ENCODE assay signal across 19 cellular contexts in the genomic region with DNA sequence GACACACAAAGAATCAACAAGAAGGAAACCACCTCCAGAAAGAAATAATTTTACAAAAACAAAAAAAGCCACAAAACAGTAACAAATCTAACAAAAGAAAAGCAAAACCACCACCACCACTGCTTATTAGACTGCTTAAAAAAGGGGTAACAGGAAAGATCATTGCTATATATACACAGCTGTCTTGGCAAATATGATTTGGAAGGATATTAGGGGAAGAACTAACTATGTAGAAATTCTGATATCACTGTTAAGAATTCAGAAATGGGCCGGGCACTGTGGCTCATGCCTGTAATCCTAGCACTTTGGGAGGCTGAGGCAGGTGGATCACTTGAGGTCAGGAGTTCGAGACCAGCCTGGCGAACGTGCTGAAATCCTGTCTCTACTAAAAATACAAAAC.
"Had no signal": no experiment of that assay in that cellular context is flagged by ENCODE, and none has a peak within 500 bp of the region (broad histone marks: within the 10 kb centered on the region; RNA-seq: fewer than 3 reads in every experiment).

No MANE protein-coding gene starts in this region.

- H3K27me3 Mint-ChIP-seq: stimulated activated naive B cell treated with anti-CD40 and anti-IgM and Interleukin-4, amounts not matched to agents 10 μg/mL and 1 μg/mL and 100 μg/mL, for 72 hours had no signal

- H3K4me3 ChIP-seq: esophagus squamous epithelium, lung, mucosa of descending colon, prostate gland, right lobe of liver, spleen, tibial nerve, vagina had no signal

- H3K9me3 ChIP-seq: esophagus squamous epithelium, mucosa of descending colon, prostate gland, right lobe of liver, spleen, tibial nerve, vagina had no signal

- H3K4me1 ChIP-seq: prostate gland, right lobe of liver had no signal

- H3K4me1 Mint-ChIP-seq: activated CD4-positive, alpha-beta memory T cell treated with anti-CD3 and anti-CD28 coated beads, Interleukin-2, amount 10 ng/mL, durations not matched to agents 7 days and 5 days; activated CD4-positive, alpha-beta T cell treated with anti-CD3 and anti-CD28 coated beads for 36 hours had no signal

- H3K9me3 Mint-ChIP-seq: activated CD4-positive, alpha-beta memory T cell treated with anti-CD3 and anti-CD28 coated beads, Interleukin-2, amount 10 ng/mL, durations not matched to agents 7 days and 5 days; activated naive CD8-positive, alpha-beta T cell treated with anti-CD3 and anti-CD28 coated beads for 36 hours; natural killer cell had no signal

- H3K27me3 ChIP-seq: esophagus squamous epithelium, foreskin keratinocyte, right lobe of liver, spleen, tibial nerve, vagina had no signal

- H3K36me3 Mint-ChIP-seq: activated naive CD8-positive, alpha-beta T cell treated with anti-CD3 and anti-CD28 coated beads for 36 hours; natural killer cell had no signal

- H3K36me3 ChIP-seq: prostate gland, tibial nerve, vagina had no signal

- ATAC-seq: activated CD4-positive, alpha-beta T cell treated with anti-CD3 and anti-CD28 coated beads for 36 hours; foreskin keratinocyte; left colon; mucosa of descending colon; natural killer cell; right lobe of liver; stimulated activated naive B cell treated with anti-CD40 and anti-IgM and Interleukin-4, amounts not matched to agents 10 μg/mL and 1 μg/mL and 100 μg/mL, for 72 hours had no signal

- DNase-seq: activated CD4-positive, alpha-beta memory T cell treated with anti-CD3 and anti-CD28 coated beads, Interleukin-2, amount 10 ng/mL, durations not matched to agents 7 days and 5 days; activated CD4-positive, alpha-beta T cell treated with anti-CD3 and anti-CD28 coated beads for 36 hours; activated gamma-delta T cell treated with Interleukin-2 at 50 U/mL for 16 hours; activated naive CD8-positive, alpha-beta T cell treated with anti-CD3 and anti-CD28 coated beads for 36 hours; activated T-cell treated with anti-CD3 and anti-CD28 coated beads, Interleukin-2, amount 50 U/mL, for 48 hours; esophagus squamous epithelium; foreskin keratinocyte; left colon; mucosa of descending colon; natural killer cell; occipital lobe; right lobe of liver; spleen; stimulated activated CD4-positive, alpha-beta T cell treated with anti-CD3 and anti-CD28 coated beads, Interleukin-1b, Interleukin-23, amount 100 ng/mL, for 48 hours; stimulated activated naive B cell treated with anti-CD40 and anti-IgM and Interleukin-4, amounts not matched to agents 10 μg/mL and 1 μg/mL and 100 μg/mL, for 72 hours had no signal

- H3K27ac ChIP-seq: esophagus squamous epithelium, foreskin keratinocyte, prostate gland, right lobe of liver, spleen, tibial nerve, vagina had no signal

- H3K27ac Mint-ChIP-seq: activated CD4-positive, alpha-beta memory T cell treated with anti-CD3 and anti-CD28 coated beads, Interleukin-2, amount 10 ng/mL, durations not matched to agents 7 days and 5 days; activated CD4-positive, alpha-beta T cell treated with anti-CD3 and anti-CD28 coated beads for 36 hours; activated naive CD8-positive, alpha-beta T cell treated with anti-CD3 and anti-CD28 coated beads for 36 hours; natural killer cell; stimulated activated naive B cell treated with anti-CD40 and anti-IgM and Interleukin-4, amounts not matched to agents 10 μg/mL and 1 μg/mL and 100 μg/mL, for 72 hours had no signal

- H3K4me3 Mint-ChIP-seq: activated CD4-positive, alpha-beta memory T cell treated with anti-CD3 and anti-CD28 coated beads, Interleukin-2, amount 10 ng/mL, durations not matched to agents 7 days and 5 days; activated CD4-positive, alpha-beta T cell treated with anti-CD3 and anti-CD28 coated beads for 36 hours; activated naive CD8-positive, alpha-beta T cell treated with anti-CD3 and anti-CD28 coated beads for 36 hours; natural killer cell; stimulated activated naive B cell treated with anti-CD40 and anti-IgM and Interleukin-4, amounts not matched to agents 10 μg/mL and 1 μg/mL and 100 μg/mL, for 72 hours had no signal
